Comparison of ENCODE assay signal across 7 cellular contexts in the genomic region with DNA sequence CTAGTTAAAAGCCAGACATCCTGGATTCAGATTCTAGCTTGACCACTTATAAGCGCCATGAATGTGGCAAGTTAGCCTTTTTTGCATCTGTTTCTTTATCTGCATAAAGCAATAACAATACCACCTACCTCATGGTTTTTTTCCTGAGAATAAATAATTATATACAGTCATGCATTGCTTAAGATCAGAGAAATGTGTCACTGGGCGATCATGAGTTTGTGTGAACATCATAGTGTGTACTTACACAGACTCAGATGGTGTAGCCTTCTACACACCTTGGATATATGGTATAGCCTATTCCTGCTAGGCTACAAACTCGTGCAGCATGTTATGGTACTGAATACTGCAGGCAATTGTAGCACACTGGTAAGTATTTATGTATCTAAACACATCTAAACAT.
DNase-seq lines count a peak whose midpoint lies in the region; ATAC-seq lines count a peak whose summit lies in the region.

No MANE protein-coding gene starts in this region.

- H3K36me3 ChIP-seq in HUES48 (ENCODE audit: control insufficient read depth, insufficient read depth, low read length) (no peaks in the 10 kb centered on the region), iPS-15b (ENCODE audit: control insufficient read depth, insufficient read depth, low read length) (no peaks in the 10 kb centered on the region)

- no peak for ATAC-seq in stimulated activated effector memory CD8-positive, alpha-beta T cell treated with anti-CD3 and anti-CD28 coated beads, Interleukin-12 subunit alpha, Interleukin-12 subunit beta, amount 100 ng/mL, for 72 hours
- ATAC-seq in HG02642 (IDR thresholded peaks at IDR 0.05; ENCODE audit: poor library complexity, unreplicated experiment) = no peak

- H3K27me3 ChIP-seq in HUES48 (ENCODE audit: control insufficient read depth, insufficient read depth, low read length) (no peaks in the 10 kb centered on the region), iPS-15b (ENCODE audit: control insufficient read depth, insufficient read depth, low read length) (no peaks in the 10 kb centered on the region)

- H3K36me3 Mint-ChIP-seq in activated CD4-positive, alpha-beta memory T cell treated with anti-CD3 and anti-CD28 coated beads, Interleukin-2, amount 10 ng/mL, durations not matched to agents 7 days and 5 days (ENCODE audit: low read depth) = no peaks in the 10 kb centered on the region
- no peaks in the 10 kb centered on the region for H3K36me3 Mint-ChIP-seq in stimulated activated effector memory CD8-positive, alpha-beta T cell treated with anti-CD3 and anti-CD28 coated beads, Interleukin-12 subunit alpha, Interleukin-12 subunit beta, amount 100 ng/mL, for 72 hours

- no peak overlapping the region for H3K27ac ChIP-seq in HUES48 (ENCODE audit: low read depth, low read length)

- no peak overlapping the region for H3K9ac ChIP-seq in HUES48 (ENCODE audit: low read depth, low read length)
- no peak overlapping the region for H3K9ac ChIP-seq in iPS-15b (ENCODE audit: low read depth, low read length)

- H3K9me3 ChIP-seq in HUES48 (ENCODE audit: control insufficient read depth, insufficient read depth, low read length) (no peaks in the 10 kb centered on the region), iPS-15b (ENCODE audit: control insufficient read depth, insufficient read depth, low read length) (no peaks in the 10 kb centered on the region)

- peaks cover 27% of the 10 kb centered on the region for H3K4me1 ChIP-seq in HUES48 (ENCODE audit: control insufficient read depth, insufficient read depth, low read length)
- peaks cover 17% of the 10 kb centered on the region for H3K4me1 ChIP-seq in iPS-15b (ENCODE audit: control insufficient read depth, insufficient read depth, low read length)

- peak overlapping the region; percentile 60 for H3K4me3 ChIP-seq in HUES48 (ENCODE audit: low read depth, low read length)
- peak overlapping the region; percentile 65 for H3K4me3 ChIP-seq in iPS-15b (ENCODE audit: low read depth, low read length)

- peak overlapping the region; percentile 75 for H3K4me3 Mint-ChIP-seq in activated CD4-positive, alpha-beta memory T cell treated with anti-CD3 and anti-CD28 coated beads, Interleukin-2, amount 10 ng/mL, durations not matched to agents 7 days and 5 days
- H3K4me3 Mint-ChIP-seq in stimulated activated effector memory CD8-positive, alpha-beta T cell treated with anti-CD3 and anti-CD28 coated beads, Interleukin-12 subunit alpha, Interleukin-12 subunit beta, amount 100 ng/mL, for 72 hours = peak overlapping the region; percentile 78

- CTCF ChIA-PET in activated CD4-positive, alpha-beta memory T cell treated with anti-CD3 and anti-CD28 coated beads, Interleukin-2, amount 10 ng/mL, durations not matched to agents 7 days and 5 days (lab: Charles Lee) = interaction anchor here (1.4 to 2.0 kb wide), 2 partner anchors 14 to 16 kb away, joined by 7 to 10 read pairs; no protein-coding TSS in a partner anchor

- peaks cover 24% of the 10 kb centered on the region for H3K4me1 Mint-ChIP-seq in activated CD4-positive, alpha-beta memory T cell treated with anti-CD3 and anti-CD28 coated beads, Interleukin-2, amount 10 ng/mL, durations not matched to agents 7 days and 5 days
- peaks cover 21% of the 10 kb centered on the region for H3K4me1 Mint-ChIP-seq in stimulated activated effector memory CD8-positive, alpha-beta T cell treated with anti-CD3 and anti-CD28 coated beads, Interleukin-12 subunit alpha, Interleukin-12 subunit beta, amount 100 ng/mL, for 72 hours

- H3K27me3 Mint-ChIP-seq in activated CD4-positive, alpha-beta memory T cell treated with anti-CD3 and anti-CD28 coated beads, Interleukin-2, amount 10 ng/mL, durations not matched to agents 7 days and 5 days = peaks cover 2% of the 10 kb centered on the region

- no peak overlapping the region for H3K27ac Mint-ChIP-seq in activated CD4-positive, alpha-beta memory T cell treated with anti-CD3 and anti-CD28 coated beads, Interleukin-2, amount 10 ng/mL, durations not matched to agents 7 days and 5 days
- no peak overlapping the region for H3K27ac Mint-ChIP-seq in stimulated activated effector memory CD8-positive, alpha-beta T cell treated with anti-CD3 and anti-CD28 coated beads, Interleukin-12 subunit alpha, Interleukin-12 subunit beta, amount 100 ng/mL, for 72 hours

- POLR2A ChIA-PET in activated CD4-positive, alpha-beta memory T cell treated with anti-CD3 and anti-CD28 coated beads, Interleukin-2, amount 10 ng/mL, durations not matched to agents 7 days and 5 days (lab: Charles Lee) = interaction anchor here (0.6 to 1.6 kb wide), 4 partner anchors 10 to 167 kb away, joined by 4 to 19 read pairs (median 7); no protein-coding TSS in a partner anchor

- no peak for DNase-seq in activated CD4-positive, alpha-beta memory T cell treated with anti-CD3 and anti-CD28 coated beads, Interleukin-2, amount 10 ng/mL, durations not matched to agents 7 days and 5 days
- DNase-seq in stimulated activated effector memory CD8-positive, alpha-beta T cell treated with anti-CD3 and anti-CD28 coated beads, Interleukin-12 subunit alpha, Interleukin-12 subunit beta, amount 100 ng/mL, for 72 hours (ENCODE audit: low spot score in 2 of 2) = no peak
- DNase-seq in nucleus accumbens (lab: John Stamatoyannopoulos, UW) (no peak), pons (ENCODE audit: low spot score) (no peak)

- no peaks in the 10 kb centered on the region for H3K9me3 Mint-ChIP-seq in activated CD4-positive, alpha-beta memory T cell treated with anti-CD3 and anti-CD28 coated beads, Interleukin-2, amount 10 ng/mL, durations not matched to agents 7 days and 5 days
- H3K9me3 Mint-ChIP-seq in stimulated activated effector memory CD8-positive, alpha-beta T cell treated with anti-CD3 and anti-CD28 coated beads, Interleukin-12 subunit alpha, Interleukin-12 subunit beta, amount 100 ng/mL, for 72 hours = no peaks in the 10 kb centered on the region
